In the genomic region with DNA sequence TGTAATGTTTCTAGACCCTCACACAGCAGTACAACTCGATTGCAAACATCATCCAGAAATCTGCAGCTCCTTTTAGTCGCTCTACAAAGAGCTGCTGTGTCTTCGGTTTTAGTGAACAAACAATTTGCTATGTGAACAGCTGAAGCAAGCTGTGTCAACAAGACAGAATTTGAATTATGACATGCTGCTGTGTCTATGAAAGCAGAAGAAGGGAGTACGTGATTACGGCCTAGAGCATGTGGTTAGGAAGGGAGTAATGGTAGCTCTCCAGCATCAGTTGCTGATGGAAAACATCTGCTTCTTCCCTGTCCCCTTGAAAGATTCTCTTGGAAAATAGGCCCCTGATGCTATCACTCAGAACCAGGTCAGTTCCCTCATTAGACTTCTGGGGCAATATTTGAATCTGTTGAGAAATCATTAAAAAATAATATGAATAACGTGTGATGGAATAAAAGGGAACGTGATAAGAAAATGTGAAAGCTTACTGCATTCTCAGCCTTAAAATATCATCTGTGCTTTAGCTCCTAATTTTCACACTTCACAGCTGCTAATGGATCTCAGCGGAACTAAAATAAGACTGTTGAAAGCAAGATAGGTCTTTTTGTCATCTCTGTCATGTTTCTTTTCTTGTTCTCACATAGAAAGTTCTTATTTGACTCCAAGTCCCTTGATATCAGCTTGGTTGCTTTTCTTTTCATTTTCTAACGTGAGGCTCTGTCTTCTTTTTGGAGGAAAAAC, we compare ENCODE assay signal across 9 cellular contexts.
DNase-seq lines count a peak whose midpoint lies in the region; ATAC-seq and TF ChIP-seq lines count a peak whose summit lies in the region.
"Had no signal": no experiment of that assay in that cellular context is flagged by ENCODE, and none has a peak within 500 bp of the region (broad histone marks: within the 10 kb centered on the region; RNA-seq: fewer than 3 reads in every experiment).

No MANE protein-coding gene starts in this region.

- H3K4me3 ChIP-seq in AG09309 (ENCODE audit: control insufficient read depth, low read depth, low read length) (no peak overlapping the region), lower lobe of right lung (no peak overlapping the region)

- no peaks in the 10 kb centered on the region for H3K27me3 ChIP-seq in lower lobe of right lung (ENCODE audit: low read depth)

- no peaks in the 10 kb centered on the region for H3K4me1 ChIP-seq in lower lobe of right lung

- intact Hi-C loops in lower lobe of right lung (cut with DNase I): no loop called here

- ATAC-seq in lower lobe of right lung: peak; percentile 64 to 75
- ATAC-seq: activated naive CD8-positive, alpha-beta T cell treated with anti-CD3 and anti-CD28 coated beads, Interleukin-2, amount 50 U/mL, for 24 hours had no signal

- TF ChIP-seq CTCF in AG09309 (IDR thresholded peaks at IDR 0.05; ENCODE audit: control insufficient read depth, insufficient read depth, low read depth, low read length, missing control alignments): no peak
- TF ChIP-seq CTCF in lower lobe of right lung (IDR thresholded peaks at IDR 0.05): no peak

- H3K27ac ChIP-seq in lower lobe of right lung: no peak overlapping the region

- no peaks in the 10 kb centered on the region for H3K9me3 ChIP-seq in lower lobe of right lung

- DNase-seq in AG09309 (ENCODE audit: low read depth) (peak; percentile 10), NCI-H1417 treated with DMSO at 0.1 percent for 48 hours (lab: John Stamatoyannopoulos, UW) (peak; percentile 44), amniotic epithelial cell (ENCODE audit: low read depth) (peak; percentile 33), lower lobe of right lung (no peak), T1000 (lab: John Stamatoyannopoulos, UW) (no peak), NCI-H226 (no peak), GM19240 (ENCODE audit: insufficient read length, low spot score) (no peak), putamen (ENCODE audit: low spot score) (no peak)
- DNase-seq: activated naive CD8-positive, alpha-beta T cell treated with anti-CD3 and anti-CD28 coated beads, Interleukin-2, amount 50 U/mL, for 24 hours had no signal

- H3K36me3 ChIP-seq in lower lobe of right lung: no peaks in the 10 kb centered on the region

Comparison
In these comparisons a context has a peak if more than half of its experiments do, and no peak if none do; other contexts are left out.
1. DNase-seq: peak in AG09309 (single experiment), NCI-H1417 treated with DMSO at 0.1 percent for 48 hours (single experiment) and amniotic epithelial cell (single experiment); none in lower lobe of right lung (single experiment), T1000 (single experiment), NCI-H226 (single experiment), GM19240 (single experiment) and putamen (single experiment).